ENCODE assay signal across 1 cellular context in the genomic region with DNA sequence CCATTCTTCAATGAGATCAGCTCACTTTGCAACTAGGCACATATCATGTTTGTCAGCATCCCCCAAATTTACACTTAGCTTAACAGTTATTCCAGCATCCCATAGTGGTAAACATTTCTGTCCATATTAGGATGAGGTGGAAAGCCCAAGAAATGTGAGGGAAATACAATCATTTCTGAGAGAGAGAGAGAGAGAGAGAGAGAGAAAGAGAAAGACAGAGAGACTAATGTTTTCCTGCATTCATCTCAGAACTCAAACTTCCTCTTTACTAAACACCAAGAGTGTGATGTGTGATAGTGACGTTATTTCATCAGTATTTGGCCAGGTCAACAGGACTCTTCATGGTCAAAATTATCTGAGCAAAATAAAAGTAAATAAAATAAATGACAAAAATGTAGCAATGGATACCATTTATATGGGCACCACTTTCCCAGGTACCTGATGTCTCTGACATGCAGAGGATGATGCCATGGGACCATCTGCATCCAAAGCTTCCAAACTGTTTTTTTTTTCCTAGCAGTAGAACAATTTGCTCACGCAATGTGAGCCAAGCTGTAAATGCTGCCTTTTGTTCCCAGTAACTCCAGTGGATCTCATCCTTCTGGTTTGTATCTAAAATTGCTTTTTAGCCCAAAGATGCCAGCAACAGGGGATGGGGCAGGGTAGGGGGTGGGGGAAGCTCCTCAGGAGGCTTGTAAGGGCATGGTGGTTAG.
TF ChIP-seq lines count a peak whose summit lies in the region.

No MANE protein-coding gene starts in this region.

TF ChIP-seq in GM12878, 131 proteins besides CTCF, POLR2A, EP300 and RAD21 (continued from another document and continues in another):
- TF ChIP-seq, protein P1, sequence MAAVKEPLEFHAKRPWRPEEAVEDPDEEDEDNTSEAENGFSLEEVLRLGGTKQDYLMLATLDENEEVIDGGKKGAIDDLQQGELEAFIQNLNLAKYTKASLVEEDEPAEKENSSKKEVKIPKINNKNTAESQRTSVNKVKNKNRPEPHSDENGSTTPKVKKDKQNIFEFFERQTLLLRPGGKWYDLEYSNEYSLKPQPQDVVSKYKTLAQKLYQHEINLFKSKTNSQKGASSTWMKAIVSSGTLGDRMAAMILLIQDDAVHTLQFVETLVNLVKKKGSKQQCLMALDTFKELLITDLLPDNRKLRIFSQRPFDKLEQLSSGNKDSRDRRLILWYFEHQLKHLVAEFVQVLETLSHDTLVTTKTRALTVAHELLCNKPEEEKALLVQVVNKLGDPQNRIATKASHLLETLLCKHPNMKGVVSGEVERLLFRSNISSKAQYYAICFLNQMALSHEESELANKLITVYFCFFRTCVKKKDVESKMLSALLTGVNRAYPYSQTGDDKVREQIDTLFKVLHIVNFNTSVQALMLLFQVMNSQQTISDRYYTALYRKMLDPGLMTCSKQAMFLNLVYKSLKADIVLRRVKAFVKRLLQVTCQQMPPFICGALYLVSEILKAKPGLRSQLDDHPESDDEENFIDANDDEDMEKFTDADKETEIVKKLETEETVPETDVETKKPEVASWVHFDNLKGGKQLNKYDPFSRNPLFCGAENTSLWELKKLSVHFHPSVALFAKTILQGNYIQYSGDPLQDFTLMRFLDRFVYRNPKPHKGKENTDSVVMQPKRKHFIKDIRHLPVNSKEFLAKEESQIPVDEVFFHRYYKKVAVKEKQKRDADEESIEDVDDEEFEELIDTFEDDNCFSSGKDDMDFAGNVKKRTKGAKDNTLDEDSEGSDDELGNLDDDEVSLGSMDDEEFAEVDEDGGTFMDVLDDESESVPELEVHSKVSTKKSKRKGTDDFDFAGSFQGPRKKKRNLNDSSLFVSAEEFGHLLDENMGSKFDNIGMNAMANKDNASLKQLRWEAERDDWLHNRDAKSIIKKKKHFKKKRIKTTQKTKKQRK (IDR thresholded peaks at IDR 0.05; ENCODE audit: low read depth, low read length) = no peak
- TF ChIP-seq TBL1XR1 (IDR thresholded peaks at IDR 0.05; ENCODE audit: low read depth, low read length) (no peak), BHLHE40 (IDR thresholded peaks at IDR 0.05; ENCODE audit: borderline replicate concordance in 1 of 2, low read depth in 2 of 2, low read length in 1 of 2) (peak in 1 of 2 experiments; percentile 59; a peak in 1 of 4 replicates), CREB1 (IDR thresholded peaks at IDR 0.05; ENCODE audit: low read depth) (peak; percentile 82), ASH2L (IDR thresholded peaks at IDR 0.05; ENCODE audit: borderline replicate concordance, low read depth) (no peak), TARDBP (IDR thresholded peaks at IDR 0.05; ENCODE audit: borderline replicate concordance) (no peak), STAT1 (conservative IDR thresholded peaks at IDR 0.05) (no peak), MTA3 (IDR thresholded peaks at IDR 0.05; ENCODE audit: borderline replicate concordance, low read length) (no peak), NR2C1 (IDR thresholded peaks at IDR 0.05) (no peak), RAD51 (IDR thresholded peaks at IDR 0.05) (no peak), POLR2AphosphoS5 (IDR thresholded peaks at IDR 0.05; ENCODE audit: low read length) (no peak), MEF2A (IDR thresholded peaks at IDR 0.05; ENCODE audit: insufficient read depth, low read depth, low read length) (no peak), SMC3 (IDR thresholded peaks at IDR 0.05; ENCODE audit: borderline replicate concordance, low read length) (no peak), MYC (IDR thresholded peaks at IDR 0.05; ENCODE audit: insufficient read depth, insufficient read length, insufficient replicate concordance, low read length, severe bottlenecking) (no peak), SREBF1 (IDR thresholded peaks at IDR 0.05; ENCODE audit: low read length) (no peak), EED (IDR thresholded peaks at IDR 0.05; ENCODE audit: low read depth) (no peak), CREM (IDR thresholded peaks at IDR 0.05; ENCODE audit: low read depth) (peak; percentile 75; the same call in 1 of the 2 replicates), CHD4 (IDR thresholded peaks at IDR 0.05) (no peak), HDGF (IDR thresholded peaks at IDR 0.05) (peak; percentile 54; the same call in 1 of the 2 replicates), SUZ12 (IDR thresholded peaks at IDR 0.05; ENCODE audit: unreplicated experiment) (no peak), LARP7 (IDR thresholded peaks at IDR 0.05) (no peak), BRCA1 (IDR thresholded peaks at IDR 0.05; ENCODE audit: low read depth, low read length) (no peak), ATF7 (IDR thresholded peaks at IDR 0.05; ENCODE audit: low read depth) (peak; percentile 93), SP1 (IDR thresholded peaks at IDR 0.05; ENCODE audit: low read depth, low read length) (no peak), ZNF622 (IDR thresholded peaks at IDR 0.05) (no peak), PAX5 (IDR thresholded peaks at IDR 0.05; ENCODE audit: borderline replicate concordance, low read depth, low read length) (0 out of 2 replicates have a peak, but pooled peaks have one; percentile 25), GATAD2B (conservative IDR thresholded peaks at IDR 0.05; ENCODE audit: low read depth) (no peak; the same call in 1 of the 2 replicates), IRF4 (IDR thresholded peaks at IDR 0.05; ENCODE audit: low read depth, low read length) (no peak), YY1 (IDR thresholded peaks at IDR 0.05; ENCODE audit: low read depth, low read length) (no peak), RBBP5 (conservative IDR thresholded peaks at IDR 0.05) (no peak)
- TF ChIP-seq, protein P2, sequence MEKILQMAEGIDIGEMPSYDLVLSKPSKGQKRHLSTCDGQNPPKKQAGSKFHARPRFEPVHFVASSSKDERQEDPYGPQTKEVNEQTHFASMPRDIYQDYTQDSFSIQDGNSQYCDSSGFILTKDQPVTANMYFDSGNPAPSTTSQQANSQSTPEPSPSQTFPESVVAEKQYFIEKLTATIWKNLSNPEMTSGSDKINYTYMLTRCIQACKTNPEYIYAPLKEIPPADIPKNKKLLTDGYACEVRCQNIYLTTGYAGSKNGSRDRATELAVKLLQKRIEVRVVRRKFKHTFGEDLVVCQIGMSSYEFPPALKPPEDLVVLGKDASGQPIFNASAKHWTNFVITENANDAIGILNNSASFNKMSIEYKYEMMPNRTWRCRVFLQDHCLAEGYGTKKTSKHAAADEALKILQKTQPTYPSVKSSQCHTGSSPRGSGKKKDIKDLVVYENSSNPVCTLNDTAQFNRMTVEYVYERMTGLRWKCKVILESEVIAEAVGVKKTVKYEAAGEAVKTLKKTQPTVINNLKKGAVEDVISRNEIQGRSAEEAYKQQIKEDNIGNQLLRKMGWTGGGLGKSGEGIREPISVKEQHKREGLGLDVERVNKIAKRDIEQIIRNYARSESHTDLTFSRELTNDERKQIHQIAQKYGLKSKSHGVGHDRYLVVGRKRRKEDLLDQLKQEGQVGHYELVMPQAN (conservative IDR thresholded peaks at IDR 0.05) = no peak
- TF ChIP-seq, protein P3, sequence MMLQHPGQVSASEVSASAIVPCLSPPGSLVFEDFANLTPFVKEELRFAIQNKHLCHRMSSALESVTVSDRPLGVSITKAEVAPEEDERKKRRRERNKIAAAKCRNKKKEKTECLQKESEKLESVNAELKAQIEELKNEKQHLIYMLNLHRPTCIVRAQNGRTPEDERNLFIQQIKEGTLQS (IDR thresholded peaks at IDR 0.05; ENCODE audit: borderline replicate concordance, extremely low read depth, low read depth, low read length) = no peak
- TF ChIP-seq, protein P4, sequence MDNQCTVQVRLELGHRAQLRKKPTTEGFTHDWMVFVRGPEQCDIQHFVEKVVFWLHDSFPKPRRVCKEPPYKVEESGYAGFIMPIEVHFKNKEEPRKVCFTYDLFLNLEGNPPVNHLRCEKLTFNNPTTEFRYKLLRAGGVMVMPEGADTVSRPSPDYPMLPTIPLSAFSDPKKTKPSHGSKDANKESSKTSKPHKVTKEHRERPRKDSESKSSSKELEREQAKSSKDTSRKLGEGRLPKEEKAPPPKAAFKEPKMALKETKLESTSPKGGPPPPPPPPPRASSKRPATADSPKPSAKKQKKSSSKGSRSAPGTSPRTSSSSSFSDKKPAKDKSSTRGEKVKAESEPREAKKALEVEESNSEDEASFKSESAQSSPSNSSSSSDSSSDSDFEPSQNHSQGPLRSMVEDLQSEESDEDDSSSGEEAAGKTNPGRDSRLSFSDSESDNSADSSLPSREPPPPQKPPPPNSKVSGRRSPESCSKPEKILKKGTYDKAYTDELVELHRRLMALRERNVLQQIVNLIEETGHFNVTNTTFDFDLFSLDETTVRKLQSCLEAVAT (IDR thresholded peaks at IDR 0.05) = no peak
- TF ChIP-seq, protein P5, sequence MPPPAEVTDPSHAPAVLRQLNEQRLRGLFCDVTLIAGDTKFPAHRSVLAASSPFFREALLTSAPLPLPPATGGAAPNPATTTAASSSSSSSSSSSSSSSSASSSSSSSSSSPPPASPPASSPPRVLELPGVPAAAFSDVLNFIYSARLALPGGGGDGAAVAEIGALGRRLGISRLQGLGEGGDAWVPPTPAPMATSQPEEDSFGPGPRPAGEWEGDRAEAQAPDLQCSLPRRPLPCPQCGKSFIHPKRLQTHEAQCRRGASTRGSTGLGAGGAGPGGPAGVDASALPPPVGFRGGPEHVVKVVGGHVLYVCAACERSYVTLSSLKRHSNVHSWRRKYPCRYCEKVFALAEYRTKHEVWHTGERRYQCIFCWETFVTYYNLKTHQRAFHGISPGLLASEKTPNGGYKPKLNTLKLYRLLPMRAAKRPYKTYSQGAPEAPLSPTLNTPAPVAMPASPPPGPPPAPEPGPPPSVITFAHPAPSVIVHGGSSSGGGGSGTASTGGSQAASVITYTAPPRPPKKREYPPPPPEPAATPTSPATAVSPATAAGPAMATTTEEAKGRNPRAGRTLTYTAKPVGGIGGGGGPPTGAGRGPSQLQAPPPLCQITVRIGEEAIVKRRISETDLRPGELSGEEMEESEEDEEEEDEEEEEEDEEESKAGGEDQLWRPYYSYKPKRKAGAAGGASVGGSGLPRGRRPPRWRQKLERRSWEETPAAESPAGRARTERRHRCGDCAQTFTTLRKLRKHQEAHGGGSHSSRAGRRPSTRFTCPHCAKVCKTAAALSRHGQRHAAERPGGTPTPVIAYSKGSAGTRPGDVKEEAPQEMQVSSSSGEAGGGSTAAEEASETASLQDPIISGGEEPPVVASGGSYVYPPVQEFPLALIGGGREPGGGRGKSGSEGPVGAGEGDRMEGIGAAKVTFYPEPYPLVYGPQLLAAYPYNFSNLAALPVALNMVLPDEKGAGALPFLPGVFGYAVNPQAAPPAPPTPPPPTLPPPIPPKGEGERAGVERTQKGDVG (CRISPR knock-in tag; IDR thresholded peaks at IDR 0.05) = no peak
- TF ChIP-seq, protein P6, sequence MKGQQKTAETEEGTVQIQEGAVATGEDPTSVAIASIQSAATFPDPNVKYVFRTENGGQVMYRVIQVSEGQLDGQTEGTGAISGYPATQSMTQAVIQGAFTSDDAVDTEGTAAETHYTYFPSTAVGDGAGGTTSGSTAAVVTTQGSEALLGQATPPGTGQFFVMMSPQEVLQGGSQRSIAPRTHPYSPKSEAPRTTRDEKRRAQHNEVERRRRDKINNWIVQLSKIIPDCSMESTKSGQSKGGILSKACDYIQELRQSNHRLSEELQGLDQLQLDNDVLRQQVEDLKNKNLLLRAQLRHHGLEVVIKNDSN (IDR thresholded peaks at IDR 0.05; ENCODE audit: borderline replicate concordance, extremely low read length, insufficient read depth, low read depth, low read length) = no peak
- TF ChIP-seq, protein P7, sequence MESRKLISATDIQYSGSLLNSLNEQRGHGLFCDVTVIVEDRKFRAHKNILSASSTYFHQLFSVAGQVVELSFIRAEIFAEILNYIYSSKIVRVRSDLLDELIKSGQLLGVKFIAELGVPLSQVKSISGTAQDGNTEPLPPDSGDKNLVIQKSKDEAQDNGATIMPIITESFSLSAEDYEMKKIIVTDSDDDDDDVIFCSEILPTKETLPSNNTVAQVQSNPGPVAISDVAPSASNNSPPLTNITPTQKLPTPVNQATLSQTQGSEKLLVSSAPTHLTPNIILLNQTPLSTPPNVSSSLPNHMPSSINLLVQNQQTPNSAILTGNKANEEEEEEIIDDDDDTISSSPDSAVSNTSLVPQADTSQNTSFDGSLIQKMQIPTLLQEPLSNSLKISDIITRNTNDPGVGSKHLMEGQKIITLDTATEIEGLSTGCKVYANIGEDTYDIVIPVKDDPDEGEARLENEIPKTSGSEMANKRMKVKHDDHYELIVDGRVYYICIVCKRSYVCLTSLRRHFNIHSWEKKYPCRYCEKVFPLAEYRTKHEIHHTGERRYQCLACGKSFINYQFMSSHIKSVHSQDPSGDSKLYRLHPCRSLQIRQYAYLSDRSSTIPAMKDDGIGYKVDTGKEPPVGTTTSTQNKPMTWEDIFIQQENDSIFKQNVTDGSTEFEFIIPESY (IDR thresholded peaks at IDR 0.05) = no peak
- TF ChIP-seq, protein P8, sequence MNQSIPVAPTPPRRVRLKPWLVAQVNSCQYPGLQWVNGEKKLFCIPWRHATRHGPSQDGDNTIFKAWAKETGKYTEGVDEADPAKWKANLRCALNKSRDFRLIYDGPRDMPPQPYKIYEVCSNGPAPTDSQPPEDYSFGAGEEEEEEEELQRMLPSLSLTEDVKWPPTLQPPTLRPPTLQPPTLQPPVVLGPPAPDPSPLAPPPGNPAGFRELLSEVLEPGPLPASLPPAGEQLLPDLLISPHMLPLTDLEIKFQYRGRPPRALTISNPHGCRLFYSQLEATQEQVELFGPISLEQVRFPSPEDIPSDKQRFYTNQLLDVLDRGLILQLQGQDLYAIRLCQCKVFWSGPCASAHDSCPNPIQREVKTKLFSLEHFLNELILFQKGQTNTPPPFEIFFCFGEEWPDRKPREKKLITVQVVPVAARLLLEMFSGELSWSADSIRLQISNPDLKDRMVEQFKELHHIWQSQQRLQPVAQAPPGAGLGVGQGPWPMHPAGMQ (IDR thresholded peaks at IDR 0.05; ENCODE audit: borderline replicate concordance) = no peak
- TF ChIP-seq, protein P9, sequence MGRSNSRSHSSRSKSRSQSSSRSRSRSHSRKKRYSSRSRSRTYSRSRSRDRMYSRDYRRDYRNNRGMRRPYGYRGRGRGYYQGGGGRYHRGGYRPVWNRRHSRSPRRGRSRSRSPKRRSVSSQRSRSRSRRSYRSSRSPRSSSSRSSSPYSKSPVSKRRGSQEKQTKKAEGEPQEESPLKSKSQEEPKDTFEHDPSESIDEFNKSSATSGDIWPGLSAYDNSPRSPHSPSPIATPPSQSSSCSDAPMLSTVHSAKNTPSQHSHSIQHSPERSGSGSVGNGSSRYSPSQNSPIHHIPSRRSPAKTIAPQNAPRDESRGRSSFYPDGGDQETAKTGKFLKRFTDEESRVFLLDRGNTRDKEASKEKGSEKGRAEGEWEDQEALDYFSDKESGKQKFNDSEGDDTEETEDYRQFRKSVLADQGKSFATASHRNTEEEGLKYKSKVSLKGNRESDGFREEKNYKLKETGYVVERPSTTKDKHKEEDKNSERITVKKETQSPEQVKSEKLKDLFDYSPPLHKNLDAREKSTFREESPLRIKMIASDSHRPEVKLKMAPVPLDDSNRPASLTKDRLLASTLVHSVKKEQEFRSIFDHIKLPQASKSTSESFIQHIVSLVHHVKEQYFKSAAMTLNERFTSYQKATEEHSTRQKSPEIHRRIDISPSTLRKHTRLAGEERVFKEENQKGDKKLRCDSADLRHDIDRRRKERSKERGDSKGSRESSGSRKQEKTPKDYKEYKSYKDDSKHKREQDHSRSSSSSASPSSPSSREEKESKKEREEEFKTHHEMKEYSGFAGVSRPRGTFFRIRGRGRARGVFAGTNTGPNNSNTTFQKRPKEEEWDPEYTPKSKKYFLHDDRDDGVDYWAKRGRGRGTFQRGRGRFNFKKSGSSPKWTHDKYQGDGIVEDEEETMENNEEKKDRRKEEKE (IDR thresholded peaks at IDR 0.05) = no peak
- TF ChIP-seq, protein P10, sequence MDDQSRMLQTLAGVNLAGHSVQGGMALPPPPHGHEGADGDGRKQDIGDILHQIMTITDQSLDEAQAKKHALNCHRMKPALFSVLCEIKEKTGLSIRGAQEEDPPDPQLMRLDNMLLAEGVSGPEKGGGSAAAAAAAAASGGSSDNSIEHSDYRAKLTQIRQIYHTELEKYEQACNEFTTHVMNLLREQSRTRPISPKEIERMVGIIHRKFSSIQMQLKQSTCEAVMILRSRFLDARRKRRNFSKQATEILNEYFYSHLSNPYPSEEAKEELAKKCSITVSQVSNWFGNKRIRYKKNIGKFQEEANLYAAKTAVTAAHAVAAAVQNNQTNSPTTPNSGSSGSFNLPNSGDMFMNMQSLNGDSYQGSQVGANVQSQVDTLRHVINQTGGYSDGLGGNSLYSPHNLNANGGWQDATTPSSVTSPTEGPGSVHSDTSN (IDR thresholded peaks at IDR 0.05; ENCODE audit: insufficient replicate concordance, low read depth, low read length) = no peak
